Comparison of ENCODE assay signal across 29 cellular contexts in the genomic region with DNA sequence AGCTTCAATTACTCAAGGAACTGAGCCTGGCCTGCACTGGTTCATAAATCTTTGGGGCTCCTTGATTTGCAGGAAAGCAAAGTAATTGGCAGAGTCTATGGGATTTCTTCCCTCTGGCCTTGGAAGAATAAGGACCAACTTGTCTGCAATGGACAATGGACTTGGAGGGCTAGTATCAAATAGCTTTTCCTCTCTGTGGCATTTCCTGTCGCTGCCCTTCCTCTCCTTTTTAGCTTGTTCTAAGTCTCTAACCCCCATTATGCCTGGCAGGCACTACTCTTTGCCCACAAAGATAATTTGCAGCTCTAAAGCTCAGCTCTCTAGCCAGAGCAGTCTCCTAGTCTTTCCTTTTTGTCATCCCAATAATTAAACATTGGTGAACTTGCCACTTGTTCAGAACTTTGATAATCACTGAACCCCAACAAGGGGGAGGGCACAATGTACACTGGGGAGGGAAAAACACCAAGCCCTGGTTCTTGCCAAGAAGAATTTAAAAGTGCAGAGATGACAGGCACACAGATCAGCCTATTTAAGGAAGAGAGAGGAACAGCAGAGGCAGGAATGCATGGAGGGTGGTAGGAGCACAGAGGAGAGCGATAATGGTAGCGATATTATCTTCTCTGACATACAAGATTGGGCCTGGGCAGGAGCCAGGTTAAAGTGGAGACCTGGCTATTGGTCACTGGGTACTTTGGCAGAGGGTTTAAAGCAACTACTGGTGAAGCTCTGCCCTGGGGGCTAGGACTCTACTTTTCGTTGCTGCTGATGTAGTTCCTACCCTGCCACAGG. TPM values are rescaled to one million over a fixed set of nuclear protein-coding genes. Genes with fewer than 3 reads are reported as not detected.
"Had no signal": no experiment of that assay in that cellular context is flagged by ENCODE, and none has a peak within 500 bp of the region (broad histone marks: within the 10 kb centered on the region; RNA-seq: fewer than 3 reads in every experiment).

No MANE protein-coding gene starts in this region.

- H3K4me1 ChIP-seq: left lung, stomach, thyroid gland, upper lobe of right lung had no signal

- H3K27ac ChIP-seq: cardiac muscle cell, coronary artery, heart left ventricle, left lung, stomach, thyroid gland, upper lobe of right lung, VCaP had no signal

- H3K9me3 ChIP-seq: heart left ventricle, left lung, mucosa of descending colon, stomach, thyroid gland, upper lobe of right lung had no signal

- H3K4me3 ChIP-seq: cardiac muscle cell, coronary artery, heart left ventricle, left lung, mucosa of descending colon, stomach, thyroid gland, upper lobe of right lung had no signal

- H3K4me3 Mint-ChIP-seq: activated T-cell treated with anti-CD3 and anti-CD28 coated beads, Interleukin-2, amount 50 U/mL, for 72 hours; effector memory CD8-positive, alpha-beta T cell; natural killer cell treated with Interleukin-12 subunit alpha and Interleukin-12 subunit beta and Interleukin-15 and Interleukin-18, amount 100 ng/mL, for 72 hours; stimulated activated naive B cell treated with anti-CD40 and anti-IgM and Interleukin-4, amounts not matched to agents 10 μg/mL and 1 μg/mL and 100 μg/mL, for 72 hours had no signal

- H3K27ac Mint-ChIP-seq: activated naive CD4-positive, alpha-beta T cell treated with anti-CD3 and anti-CD28 coated beads, Interleukin-2, amount 50 U/mL, for 72 hours; activated T-cell treated with anti-CD3 and anti-CD28 coated beads, Interleukin-2, amount 50 U/mL, for 72 hours; natural killer cell treated with Interleukin-12 subunit alpha and Interleukin-12 subunit beta and Interleukin-15 and Interleukin-18, amount 100 ng/mL, for 72 hours; stimulated activated naive B cell treated with anti-CD40 and anti-IgM and Interleukin-4, amounts not matched to agents 10 μg/mL and 1 μg/mL and 100 μg/mL, for 72 hours had no signal

- H3K27me3 Mint-ChIP-seq: effector memory CD8-positive, alpha-beta T cell; natural killer cell treated with Interleukin-12 subunit alpha and Interleukin-12 subunit beta and Interleukin-15 and Interleukin-18, amount 100 ng/mL, for 72 hours; stimulated activated naive B cell treated with anti-CD40 and anti-IgM and Interleukin-4, amounts not matched to agents 10 μg/mL and 1 μg/mL and 100 μg/mL, for 72 hours had no signal

- H3K36me3 Mint-ChIP-seq: activated naive CD4-positive, alpha-beta T cell treated with anti-CD3 and anti-CD28 coated beads, Interleukin-2, amount 50 U/mL, for 72 hours; natural killer cell treated with Interleukin-12 subunit alpha and Interleukin-12 subunit beta and Interleukin-15 and Interleukin-18, amount 100 ng/mL, for 72 hours had no signal

- DNase-seq: activated CD4-positive, alpha-beta T cell treated with anti-CD3 and anti-CD28 coated beads for 4 hours; activated CD4-positive, alpha-beta T cell treated with anti-CD3 and anti-CD28 coated beads, Interleukin-2, amount 50 U/mL, for 4 hours; activated naive CD4-positive, alpha-beta T cell; activated T-cell treated with anti-CD3 and anti-CD28 coated beads for 4 hours; activated T-cell treated with anti-CD3 and anti-CD28 coated beads, Interleukin-2, amount 50 U/mL, for 72 hours; anterior cingulate cortex; effector memory CD8-positive, alpha-beta T cell; heart left ventricle; kidney glomerular epithelial cell; left lung; mucosa of descending colon; posterior cingulate gyrus; right cardiac atrium; stimulated activated CD4-positive, alpha-beta T cell treated with anti-CD3 and anti-CD28 coated beads, Interleukin-15, amount 100 ng/mL, for 24 hours; stimulated activated CD4-positive, alpha-beta T cell treated with anti-CD3 and anti-CD28 coated beads, Interleukin-2, amount 100 ng/mL, for 24 hours; stimulated activated naive B cell treated with anti-CD40 and anti-IgM and Interleukin-4, amounts not matched to agents 10 μg/mL and 1 μg/mL and 100 μg/mL, for 72 hours; stomach; T-helper 9 cell; thyroid gland; upper lobe of right lung had no signal

- ATAC-seq: activated naive CD4-positive, alpha-beta T cell treated with anti-CD3 and anti-CD28 coated beads, Interleukin-2, amount 50 U/mL, for 72 hours; activated T-cell treated with anti-CD3 and anti-CD28 coated beads, Interleukin-2, amount 50 U/mL, for 72 hours; effector memory CD8-positive, alpha-beta T cell; left lung; mucosa of descending colon; natural killer cell treated with Interleukin-12 subunit alpha and Interleukin-12 subunit beta and Interleukin-15 and Interleukin-18, amount 100 ng/mL, for 72 hours; right cardiac atrium; stimulated activated naive B cell treated with anti-CD40 and anti-IgM and Interleukin-4, amounts not matched to agents 10 μg/mL and 1 μg/mL and 100 μg/mL, for 72 hours; upper lobe of right lung had no signal

- H3K27me3 ChIP-seq: cardiac muscle cell, heart left ventricle, left lung, stomach, thyroid gland, upper lobe of right lung had no signal

- H3K36me3 ChIP-seq: cardiac muscle cell, left lung, stomach, thyroid gland, upper lobe of right lung had no signal

- H3K9me3 Mint-ChIP-seq: activated naive CD4-positive, alpha-beta T cell treated with anti-CD3 and anti-CD28 coated beads, Interleukin-2, amount 50 U/mL, for 72 hours; activated T-cell treated with anti-CD3 and anti-CD28 coated beads, Interleukin-2, amount 50 U/mL, for 72 hours; effector memory CD8-positive, alpha-beta T cell; natural killer cell treated with Interleukin-12 subunit alpha and Interleukin-12 subunit beta and Interleukin-15 and Interleukin-18, amount 100 ng/mL, for 72 hours; stimulated activated naive B cell treated with anti-CD40 and anti-IgM and Interleukin-4, amounts not matched to agents 10 μg/mL and 1 μg/mL and 100 μg/mL, for 72 hours had no signal

RNA-seq across cellular contexts. Expression of a gene that starts 38.7 kb away (rescaled TPM):
- total RNA-seq: fibroblast of lung; lung microvascular endothelial cell; mesenteric fat pad; mucosa of descending colon; natural killer cell treated with Interleukin-12 subunit alpha and Interleukin-12 subunit beta and Interleukin-15 and Interleukin-18, amount 100 ng/mL, for 72 hours; right cardiac atrium; upper lobe of right lung had no signal
- polyA plus RNA-seq: esophagus, fibroblast of lung had no signal
